ENCODE assay signal across 12 cellular contexts in the genomic region with DNA sequence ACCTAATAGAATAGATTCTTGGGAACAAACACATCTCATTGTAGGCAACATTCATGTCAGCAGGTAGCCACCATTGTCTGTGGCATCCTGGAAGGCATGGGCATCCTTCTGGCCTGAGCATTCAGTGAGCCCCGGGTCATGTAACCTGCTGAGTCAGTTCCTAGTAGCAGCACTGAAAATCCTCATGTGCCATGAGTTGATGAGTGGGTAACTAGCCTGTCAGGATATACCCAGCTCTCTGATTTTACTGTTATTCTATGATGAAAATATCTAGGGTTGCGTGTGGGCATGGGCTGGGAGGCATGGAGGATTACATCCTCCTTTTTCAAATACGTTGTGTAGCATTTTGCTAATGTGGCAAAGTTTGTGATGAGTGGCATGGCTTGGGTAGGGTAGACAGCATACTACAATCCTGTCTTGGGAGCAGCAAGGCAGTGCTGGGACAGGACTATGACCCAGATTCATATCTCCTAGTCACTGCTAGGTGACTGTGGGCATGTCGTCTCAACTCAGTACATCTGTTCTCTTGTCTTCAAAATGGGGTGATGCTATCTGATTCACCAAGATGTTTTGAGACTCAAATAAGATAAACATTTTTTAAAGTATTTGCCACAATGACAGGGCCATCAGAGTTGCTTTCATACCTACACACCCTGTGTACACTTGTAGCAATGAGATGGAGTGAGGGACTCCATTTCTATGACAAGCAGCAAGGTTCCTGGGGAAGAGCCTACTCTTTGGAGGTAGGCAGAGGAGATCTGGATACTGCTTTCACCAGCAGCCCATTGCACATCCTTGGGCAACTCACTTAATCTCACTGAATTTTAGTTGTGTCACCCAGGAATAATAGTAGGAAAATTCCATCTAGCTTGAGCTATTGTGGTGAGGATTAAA.
DNase-seq lines count a peak whose midpoint lies in the region; ATAC-seq and TF ChIP-seq lines count a peak whose summit lies in the region.
"Had no signal": no experiment of that assay in that cellular context is flagged by ENCODE, and none has a peak within 500 bp of the region (broad histone marks: within the 10 kb centered on the region; RNA-seq: fewer than 3 reads in every experiment).

No MANE protein-coding gene starts in this region.

- H3K4me2 ChIP-seq in MM.1S (ENCODE audit: low read depth, low read length) (peak overlapping the region; percentile 27; the same call in 1 of the 2 replicates), mammary epithelial cell (ENCODE audit: insufficient read depth, low read depth, low read length) (peak overlapping the region; percentile 38)

- H3K36me3 ChIP-seq in CD4-positive, CD25-positive, alpha-beta regulatory T cell (ENCODE audit: control insufficient read depth, insufficient read depth, low read length): no peaks in the 10 kb centered on the region
- H3K36me3 ChIP-seq in MM.1S (replicated peaks; ENCODE audit: insufficient read depth, low read length) (no peaks in the 10 kb centered on the region), mammary epithelial cell (ENCODE audit: insufficient read depth, low read length) (no peaks in the 10 kb centered on the region), muscle layer of duodenum (ENCODE audit: control insufficient read depth in 1 of 2, insufficient read depth in 2 of 2, low read length in 2 of 2) (no peaks in the 10 kb centered on the region)

- H3K27me3 ChIP-seq in CD4-positive, CD25-positive, alpha-beta regulatory T cell (ENCODE audit: control insufficient read depth, insufficient read depth, low read length): no peaks in the 10 kb centered on the region
- H3K27me3 ChIP-seq in MM.1S (replicated peaks; ENCODE audit: insufficient read depth, low read length) (no peaks in the 10 kb centered on the region), mammary epithelial cell (ENCODE audit: insufficient read depth, low read length) (no peaks in the 10 kb centered on the region), muscle layer of duodenum (ENCODE audit: low read depth, low read length) (no peaks in the 10 kb centered on the region)

- peaks cover 58% of the 10 kb centered on the region for H3K4me1 ChIP-seq in CD4-positive, CD25-positive, alpha-beta regulatory T cell (ENCODE audit: control insufficient read depth, insufficient read depth, low read length, poor library complexity, severe bottlenecking)
- H3K4me1 ChIP-seq in MM.1S (ENCODE audit: low read length) (peaks cover 67% of the 10 kb centered on the region), mammary epithelial cell (ENCODE audit: insufficient read depth, low read length) (peaks cover 51% of the 10 kb centered on the region), muscle layer of duodenum (ENCODE audit: control insufficient read depth in 1 of 2, insufficient read depth in 2 of 2, low read length in 2 of 2) (peaks cover 0 to 10% of the 10 kb centered on the region in 2 donors)

- H4K20me1 ChIP-seq in MM.1S (ENCODE audit: insufficient read depth, low read length): no peaks in the 10 kb centered on the region
- H4K20me1 ChIP-seq in mammary epithelial cell (ENCODE audit: insufficient read depth, low read length): no peaks in the 10 kb centered on the region

- no peaks in the 10 kb centered on the region for H3K79me2 ChIP-seq in MM.1S (ENCODE audit: low read length)
- H3K79me2 ChIP-seq in mammary epithelial cell (ENCODE audit: insufficient read depth, low read length): no peaks in the 10 kb centered on the region

- no peak for ATAC-seq in CD4-positive, CD25-positive, alpha-beta regulatory T cell (ENCODE audit: low read depth in 2 of 2)
- no peak for ATAC-seq in left ventricle myocardium superior
- ATAC-seq in GM19328 (IDR thresholded peaks at IDR 0.05; ENCODE audit: unreplicated experiment): no peak
- no peak for ATAC-seq in HG02571 (IDR thresholded peaks at IDR 0.05; ENCODE audit: unreplicated experiment)
- ATAC-seq: WTC11 had no signal

- in situ Hi-C loops in mammary epithelial cell (cut with MboI; ENCODE audit: low sequenced_read_pairs in 2 of 2) (no loop called here), G401 (cut with HindIII; ENCODE audit: low sequenced_read_pairs) (no loop called here)

- H3K9me3 ChIP-seq in CD4-positive, CD25-positive, alpha-beta regulatory T cell (ENCODE audit: control insufficient read depth in 2 of 2, low read length in 2 of 2): no peaks in the 10 kb centered on the region
- H3K9me3 ChIP-seq in MM.1S (replicated peaks; ENCODE audit: insufficient read depth, low read length): no peaks in the 10 kb centered on the region
- no peaks in the 10 kb centered on the region for H3K9me3 ChIP-seq in mammary epithelial cell (replicated peaks; ENCODE audit: insufficient read depth, low read length)
- no peaks in the 10 kb centered on the region for H3K9me3 ChIP-seq in muscle layer of duodenum (ENCODE audit: control insufficient read depth in 1 of 2, low read length in 2 of 2)

- WGBS in mammary epithelial cell (ENCODE audit: low coverage, missing lambda C conversion rate): 74% methylated on average over 3 of the region's 4 CpGs

- intact Hi-C loops in mammary epithelial cell (cut with micrococcal nuclease) (loop anchor here (5.0 to 10.0 kb wide), 2 partner anchors 64 to 704 kb away; a partner anchor contains a TSS), left ventricle myocardium superior (cut with micrococcal nuclease) (no loop called here)

- H3K4me1 Mint-ChIP-seq in CD4-positive, CD25-positive, alpha-beta regulatory T cell: peaks cover 28 to 74% (median 59%) of the 10 kb centered on the region in 4 donors
- H3K4me1 Mint-ChIP-seq: WTC11 had no signal

- H3K27me3 Mint-ChIP-seq in CD4-positive, CD25-positive, alpha-beta regulatory T cell: no peaks in the 10 kb centered on the region

- no TSS peak for BruUV-seq in mammary epithelial cell (replicated peaks; lab: Mats Ljungman, UMichigan)

- H2AFZ ChIP-seq in MM.1S (ENCODE audit: low read length) (no peak overlapping the region), mammary epithelial cell (ENCODE audit: low read depth, low read length) (no peak overlapping the region)

- H3K9ac ChIP-seq in MM.1S (ENCODE audit: low read length) (no peak overlapping the region), mammary epithelial cell (ENCODE audit: insufficient read depth, low read length) (no peak overlapping the region)

- peak overlapping the region in 3 of 4 donors; percentile 31 to 77 (median 52) for H3K4me3 Mint-ChIP-seq in CD4-positive, CD25-positive, alpha-beta regulatory T cell
- H3K4me3 Mint-ChIP-seq: WTC11 had no signal

- peak in 1 of 3 donors; percentile 29 for DNase-seq in CD4-positive, CD25-positive, alpha-beta regulatory T cell
- DNase-seq in MM.1S (peak; percentile 16), mammary epithelial cell (no peak), left ventricle myocardium superior (no peak), G401 (ENCODE audit: low spot score) (no peak)
- DNase-seq: COR-L47, NCI-H187, posterior cingulate gyrus had no signal

- peak overlapping the region; percentile 52 for H3K4me3 ChIP-seq in CD4-positive, CD25-positive, alpha-beta regulatory T cell (ENCODE audit: low read depth, low read length)
- H3K4me3 ChIP-seq in MM.1S (ENCODE audit: low read length) (no peak overlapping the region), mammary epithelial cell (replicated peaks in 1 of 3; ENCODE audit: insufficient read depth in 1 of 3, low read depth in 2 of 3, low read length in 3 of 3) (no peak overlapping the region), muscle layer of duodenum (ENCODE audit: low read depth in 1 of 2, low read length in 2 of 2) (no peak overlapping the region)

- H3K9me2 ChIP-seq in MM.1S (replicated peaks; ENCODE audit: insufficient read depth, low read length): no peaks in the 10 kb centered on the region

- H3F3A ChIP-seq in MM.1S (ENCODE audit: insufficient read depth, low read length): peaks cover 25% of the 10 kb centered on the region

- CTCF ChIA-PET in mammary epithelial cell (lab: Charles Lee; ENCODE audit: low non-redundant PET): interaction anchor here (0.5 kb wide), 1 partner anchor 229 kb away, joined by 3 read pairs; no protein-coding TSS in a partner anchor

- TF ChIP-seq CTCF in MM.1S (IDR thresholded peaks at IDR 0.05; ENCODE audit: low read length) (no peak), mammary epithelial cell (conservative IDR thresholded peaks at IDR 0.05 in 1 of 2, IDR thresholded peaks at IDR 0.05 in 1 of 2; ENCODE audit: extremely low read depth in 1 of 2, insufficient read depth in 1 of 2, low read depth in 1 of 2, low read length in 2 of 2) (no peak)

- peak overlapping the region; percentile 59 for H3K27ac ChIP-seq in CD4-positive, CD25-positive, alpha-beta regulatory T cell (ENCODE audit: insufficient read depth, low read length, poor library complexity, severe bottlenecking)
- H3K27ac ChIP-seq in MM.1S (ENCODE audit: low read length) (peak overlapping the region; percentile 60), mammary epithelial cell (ENCODE audit: insufficient read depth, low read depth, low read length) (peak overlapping the region; percentile 84), muscle layer of duodenum (ENCODE audit: low read length) (peak overlapping the region; percentile 54)

- H3K9me3 Mint-ChIP-seq in CD4-positive, CD25-positive, alpha-beta regulatory T cell: no peaks in the 10 kb centered on the region

- H3K27ac Mint-ChIP-seq in CD4-positive, CD25-positive, alpha-beta regulatory T cell: peak overlapping the region; percentile 71 to 77 (median 77)
- H3K27ac Mint-ChIP-seq: WTC11 had no signal

- H3K36me3 Mint-ChIP-seq in CD4-positive, CD25-positive, alpha-beta regulatory T cell: peaks cover 6% of the 10 kb centered on the region

- dilution Hi-C loops in mammary epithelial cell (cut with HindIII; ENCODE audit: low sequenced_read_pairs): no loop called here
